In genomic region chr6:90502866-90503407, GRCh38 we compare ENCODE assay signal across 9 cellular contexts.
DNase-seq lines count a peak whose midpoint lies in the region; ATAC-seq and TF ChIP-seq lines count a peak whose summit lies in the region.
"Had no signal": no experiment of that assay in that cellular context is flagged by ENCODE, and none has a peak within 500 bp of the region (broad histone marks: within the 10 kb centered on the region; RNA-seq: fewer than 3 reads in every experiment).

No MANE protein-coding gene starts in this region.

- no peak overlapping the region for H3K27ac ChIP-seq in HEK293 (ENCODE audit: extremely low read depth, low read depth, low read length)
- H3K27ac ChIP-seq: esophagus squamous epithelium had no signal

- POLR2A ChIA-PET in HEK293 (lab: Yijun Ruan, JAX), result no interaction called here

- H3K4me3 ChIP-seq in HEK293 (ENCODE audit: low read depth, low read length), result no peak overlapping the region
- H3K4me3 ChIP-seq: esophagus squamous epithelium had no signal

- no peaks in the 10 kb centered on the region for H3K36me3 ChIP-seq in HEK293 (ENCODE audit: control insufficient read depth in 2 of 2, insufficient read depth in 1 of 2, low read length in 2 of 2)
- H3K36me3 ChIP-seq: esophagus squamous epithelium had no signal

- ATAC-seq in GM18519 (IDR thresholded peaks at IDR 0.05; ENCODE audit: low FRiP score, unreplicated experiment), result peak; percentile 66
- ATAC-seq in left colon, result peak; percentile 98

- 0 out of 2 replicates have a peak, but pooled peaks cover 4% of the 10 kb centered on the region for H3K4me1 ChIP-seq in HEK293 (ENCODE audit: control insufficient read depth, insufficient read depth, low read length)

- intact Hi-C loops in left colon (cut with DNase I, micrococcal nuclease), result no loop called here

- TF ChIP-seq CTCF in HEK293 (tag by site-specific recombination; IDR thresholded peaks at IDR 0.05), result no peak

- CTCF ChIA-PET in HEK293 (lab: Yijun Ruan, JAX), result interaction anchor here (0.6 kb wide), 1 partner anchor 76 kb away, joined by 3 read pairs; no protein-coding TSS in a partner anchor

- H3K9me3 ChIP-seq in HEK293 (ENCODE audit: control insufficient read depth, insufficient read depth, low read depth, low read length), result no peaks in the 10 kb centered on the region
- H3K9me3 ChIP-seq: esophagus squamous epithelium had no signal

- DNase-seq in NCI-H187 (lab: John Stamatoyannopoulos, UW) (peak; percentile 56 to 65), left colon (no peak), DMS 273 treated with DMSO at 0.1 percent for 48 hours (lab: John Stamatoyannopoulos, UW) (no peak), NCI-H1930 (lab: John Stamatoyannopoulos, UW) (no peak)
- DNase-seq in stimulated activated CD4-positive, alpha-beta T cell treated with anti-CD3 and anti-CD28 coated beads, Interleukin-2, amount 100 ng/mL, for 24 hours, result no peak
- no peak for DNase-seq in stimulated activated CD4-positive, alpha-beta T cell treated with anti-CD3 and anti-CD28 coated beads, Interleukin-2, amount 100 ng/mL, for 48 hours
- DNase-seq: esophagus squamous epithelium had no signal

TF ChIP-seq in HEK293, 187 proteins besides CTCF, POLR2A, EP300 and RAD21:
- TF ChIP-seq FEZF1 (tag by site-specific recombination; IDR thresholded peaks at IDR 0.05) (peak; percentile 19; the same call in 1 of the 2 replicates), PRDM10 (tag by site-specific recombination; IDR thresholded peaks at IDR 0.05) (no peak)

Comparison
In these comparisons a context has a peak if more than half of its experiments do, and no peak if none do; other contexts are left out.
1. DNase-seq: peak in NCI-H187 (2 of 2); none in left colon (0 of 2), DMS 273 treated with DMSO at 0.1 percent for 48 hours (single experiment), stimulated activated CD4-positive, alpha-beta T cell treated with anti-CD3 and anti-CD28 coated beads, Interleukin-2, amount 100 ng/mL, for 24 hours (0 of 2), stimulated activated CD4-positive, alpha-beta T cell treated with anti-CD3 and anti-CD28 coated beads, Interleukin-2, amount 100 ng/mL, for 48 hours (0 of 2) and NCI-H1930 (0 of 2).